Comparison of ENCODE assay signal across 8 cellular contexts in the genomic region with DNA sequence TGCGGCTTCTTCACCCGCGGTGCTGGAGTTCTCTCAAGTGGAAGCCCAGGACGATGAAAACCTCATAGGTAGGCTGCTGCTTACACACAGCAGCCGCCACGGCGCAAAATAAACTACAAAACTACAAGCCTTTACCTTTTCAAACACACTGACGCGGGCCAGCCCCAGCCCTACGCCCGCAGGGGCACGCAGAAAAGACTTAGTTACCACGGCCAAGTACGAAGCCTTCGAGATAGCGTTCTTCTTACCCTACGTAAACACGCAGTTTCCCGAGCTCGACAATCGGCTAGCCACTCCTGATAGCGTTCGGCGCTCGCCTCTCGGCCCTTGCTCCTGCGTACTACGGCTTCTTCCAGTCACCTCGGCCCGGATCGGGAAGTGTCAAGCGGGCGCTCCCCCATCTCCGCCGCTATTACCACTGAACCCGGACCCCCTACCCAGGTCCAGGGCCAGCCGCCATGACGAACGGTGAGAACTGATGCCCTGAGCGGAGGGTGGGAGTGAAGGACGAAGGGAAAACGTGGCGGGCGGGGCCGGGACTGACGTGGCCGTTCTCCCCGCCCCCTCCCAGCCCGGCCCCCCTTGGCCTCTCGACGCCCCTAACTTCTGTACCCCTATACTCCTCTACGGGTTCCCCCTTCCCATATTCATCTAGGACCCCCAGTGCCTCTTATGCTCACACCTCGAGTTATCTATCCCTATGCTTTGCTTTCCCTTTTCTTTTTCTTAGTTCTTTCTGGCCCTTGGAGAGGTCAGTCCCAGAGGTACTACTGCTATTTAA. TPM values are rescaled to one million over a fixed set of nuclear protein-coding genes. Genes with fewer than 3 reads are reported as not detected.
DNase-seq lines count a peak whose midpoint lies in the region; ATAC-seq and TF ChIP-seq lines count a peak whose summit lies in the region.

A gene (plus strand): TSS at position 350 of the 781 bp plus-strand sequence. CDS start 109 bp downstream, at position 459.

- CTCF ChIA-PET in activated CD4-positive, alpha-beta memory T cell treated with anti-CD3 and anti-CD28 coated beads for 36 hours (lab: Charles Lee), result interaction anchor here (0.6 to 3.0 kb wide), 6 partner anchors 9 to 393 kb away, joined by 3 to 46 read pairs (median 6); a partner anchor contains a TSS

- H3K36me3 Mint-ChIP-seq in activated CD4-positive, alpha-beta memory T cell treated with anti-CD3 and anti-CD28 coated beads for 36 hours, result peaks cover 19% of the 10 kb centered on the region

- TF ChIP-seq POLR2A in lower leg skin (IDR thresholded peaks at IDR 0.05), result peak in 1 of 2 donors; percentile 16

- no peaks in the 10 kb centered on the region for H3K9me3 Mint-ChIP-seq in activated CD4-positive, alpha-beta memory T cell treated with anti-CD3 and anti-CD28 coated beads for 36 hours

- no peaks in the 10 kb centered on the region for H3K27me3 ChIP-seq in dorsolateral prefrontal cortex

- H3K4me1 Mint-ChIP-seq in activated CD4-positive, alpha-beta memory T cell treated with anti-CD3 and anti-CD28 coated beads for 36 hours (ENCODE audit: low read depth), result peaks cover 28% of the 10 kb centered on the region

- POLR2A ChIA-PET in activated CD4-positive, alpha-beta memory T cell treated with anti-CD3 and anti-CD28 coated beads for 36 hours (lab: Charles Lee), result interaction anchor here (0.7 to 2.8 kb wide), 8 partner anchors 9 to 399 kb away, joined by 3 to 55 read pairs (median 5); a partner anchor contains a TSS

- DNase-seq in CD1c-positive myeloid dendritic cell (ENCODE audit: extremely low spot score) (peak; percentile 96), HK-2 (ENCODE audit: unreplicated experiment) (peak; percentile 90), NCI-H82 treated with DMSO at 0.1 percent for 48 hours (lab: John Stamatoyannopoulos, UW; ENCODE audit: unreplicated experiment) (peak; percentile 89), dorsolateral prefrontal cortex (peak; percentile 89 to 96 (median 94)), lower leg skin (ENCODE audit: low spot score in 2 of 2) (peak; percentile 94 to 98)
- DNase-seq in activated CD4-positive, alpha-beta memory T cell treated with anti-CD3 and anti-CD28 coated beads for 36 hours, result peak; percentile 94
- peak; percentile 77 to 86 for DNase-seq in stimulated activated CD4-positive, alpha-beta T cell treated with anti-CD3 and anti-CD28 coated beads, Interleukin-4, amount 100 ng/mL, for 4 hours

- ATAC-seq in GM19452 (IDR thresholded peaks at IDR 0.05; ENCODE audit: unreplicated experiment), result peak; percentile 91

- peak within 1 kb of the TSS; percentile 88 for H3K4me3 Mint-ChIP-seq in activated CD4-positive, alpha-beta memory T cell treated with anti-CD3 and anti-CD28 coated beads for 36 hours

- H3K27ac Mint-ChIP-seq in activated CD4-positive, alpha-beta memory T cell treated with anti-CD3 and anti-CD28 coated beads for 36 hours, result peak within 1 kb of the TSS; percentile 92

- intact Hi-C loops in activated CD4-positive, alpha-beta memory T cell treated with anti-CD3 and anti-CD28 coated beads for 36 hours (cut with micrococcal nuclease), result loop anchor here (1.0 to 2.0 kb wide), 5 partner anchors 10 to 128 kb away; a partner anchor contains a TSS
- intact Hi-C loops in dorsolateral prefrontal cortex (cut with DNase I) (loop anchor here (1.0 kb wide), 2 partner anchors 9 to 10 kb away; no protein-coding TSS in a partner anchor), lower leg skin (cut with DNase I; ENCODE audit: low total_unique reads) (no loop called here)

- H3K27me3 Mint-ChIP-seq in activated CD4-positive, alpha-beta memory T cell treated with anti-CD3 and anti-CD28 coated beads for 36 hours, result no peaks in the 10 kb centered on the region

- whole genome bisulfite sequencing in lower leg skin, 2 donors, result 1% methylated on average over 50 to 53 of the region's 53 CpGs

- TF ChIP-seq CTCF in dorsolateral prefrontal cortex (IDR thresholded peaks at IDR 0.05 in 54 of 56, conservative IDR thresholded peaks at IDR 0.05 in 2 of 56; ENCODE audit: low read depth in 1 of 56, partially characterized antibody in 56 of 56), result peak in 33 of 56 donors; percentile 4 to 58 (median 30)
- TF ChIP-seq CTCF in lower leg skin (IDR thresholded peaks at IDR 0.05), result no peak

- H3K27ac ChIP-seq in dorsolateral prefrontal cortex, result peak within 1 kb of the TSS; percentile 90 to 99 (median 98)

- peak within 1 kb of the TSS; percentile 56 to 99 (median 87) for H3K4me3 ChIP-seq in dorsolateral prefrontal cortex
- H3K4me3 ChIP-seq in lower leg skin (ENCODE audit: low read depth, poor library complexity, severe bottlenecking), result peak within 1 kb of the TSS; percentile 68

RNA-seq across cellular contexts. Expression of the gene that starts here (rescaled TPM):
- total RNA-seq in activated CD4-positive, alpha-beta memory T cell treated with anti-CD3 and anti-CD28 coated beads for 36 hours, result 10 to 100 TPM; 31.9 to 32.6 TPM
- total RNA-seq in dorsolateral prefrontal cortex (10 to 100 TPM; 38.9 to 69.5 (median 53.9) TPM), lower leg skin (10 to 100 TPM; 24.8 to 52.3 (median 34.3) TPM)

Comparison
In these comparisons a context has a peak if more than half of its experiments do, and no peak if none do; other contexts are left out.
1. Peak in every context shown above with its lines: DNase-seq, ATAC-seq, H3K4me3 ChIP-seq and H3K27ac ChIP-seq.
2. CTCF ChIP-seq: peak in dorsolateral prefrontal cortex (33 of 56); none in lower leg skin (0 of 3).